In genomic region chr15:76328106-76328696, GRCh38 we compare ENCODE assay signal across 20 cellular contexts. TPM values are rescaled to one million over a fixed set of nuclear protein-coding genes. Genes with fewer than 3 reads are reported as not detected.
A peak's percentile ranks its signal among the peaks of the same experiment; 100 is the strongest.
DNase-seq lines count a peak whose midpoint lies in the region; ATAC-seq, FAIRE-seq and TF ChIP-seq lines count a peak whose summit lies in the region.
"Had no signal": no experiment of that assay in that cellular context is flagged by ENCODE, and none has a peak within 500 bp of the region (broad histone marks: within the 10 kb centered on the region; RNA-seq: fewer than 3 reads in every experiment).

No MANE protein-coding gene starts in this region.

- POLR2A ChIA-PET in A549 (lab: Yijun Ruan, JAX) (no interaction called here), HEK293 (lab: Yijun Ruan, JAX) (interaction anchor here (1.0 to 3.4 kb wide), 3 partner anchors 8 to 22 kb away, joined by 3 to 24 read pairs (median 20); partner anchors contain the start of genes ETFA and ISL2)

- H4K20me1 ChIP-seq in astrocyte (ENCODE audit: insufficient read depth, low read length): no peaks in the 10 kb centered on the region
- H4K20me1 ChIP-seq: BLaER1 treated with 17β-estradiol and CSF1 and Interleukin-3, amounts not matched to agents 10 nM and 100 nM had no signal

- peaks cover 6% of the 10 kb centered on the region for H3K4me1 Mint-ChIP-seq in astrocyte (ENCODE audit: low read depth, unreplicated experiment)
- H3K4me1 Mint-ChIP-seq: CD4-positive, CD25-positive, alpha-beta regulatory T cell had no signal

- no peak for TF ChIP-seq EP300 in A549 (IDR thresholded peaks at IDR 0.05)

- H3K4me1 ChIP-seq in A549 (peaks cover 34% of the 10 kb centered on the region), HEK293 (ENCODE audit: control insufficient read depth, insufficient read depth, low read length) (peaks cover 18% of the 10 kb centered on the region), astrocyte (ENCODE audit: insufficient read depth, low read length) (peaks cover 8% of the 10 kb centered on the region), pancreas (no peaks in the 10 kb centered on the region)

- no peak for TF ChIP-seq POLR2A in A549 (IDR thresholded peaks at IDR 0.05; ENCODE audit: low read length)

- TF ChIP-seq RAD21 in A549 (conservative IDR thresholded peaks at IDR 0.05 in 1 of 2, IDR thresholded peaks at IDR 0.05 in 1 of 2): no peak

- 84% methylated on average over 8 of the region's 8 CpGs for WGBS in A549 (ENCODE audit: missing lambda C conversion rate)
- WGBS in pancreas, 2 donors: 85 to 86% methylated on average over 8 of the region's 8 CpGs

- peak overlapping the region; percentile 27 for H3K4me3 Mint-ChIP-seq in astrocyte (ENCODE audit: unreplicated experiment)
- H3K4me3 Mint-ChIP-seq: H9, HFFc6 had no signal

- H3K36me3 ChIP-seq in HEK293 (ENCODE audit: control insufficient read depth in 2 of 2, insufficient read depth in 1 of 2, low read length in 2 of 2) (no peaks in the 10 kb centered on the region), astrocyte (ENCODE audit: insufficient read depth, low read length) (no peaks in the 10 kb centered on the region), pancreas (no peaks in the 10 kb centered on the region)
- H3K36me3 ChIP-seq: BLaER1 treated with 17β-estradiol and CSF1 and Interleukin-3, amounts not matched to agents 10 nM and 100 nM had no signal

- DNase-seq in A549 (ENCODE audit: low read depth in 1 of 2, low spot score in 1 of 2) (peak in 1 of 2 experiments; percentile 45), NCI-H82 (lab: John Stamatoyannopoulos, UW) (peak; percentile 97), astrocyte (ENCODE audit: low read depth) (no peak), pancreas (no peak), SK-N-DZ (ENCODE audit: low spot score) (no peak), NCI-H748 treated with DMSO at 0.1 percent for 48 hours (lab: John Stamatoyannopoulos, UW) (no peak)
- DNase-seq in stimulated activated CD4-positive, alpha-beta T cell treated with anti-CD3 and anti-CD28 coated beads, Interleukin-2, amount 100 ng/mL, for 48 hours: no peak
- DNase-seq: 8988T; Calu3; CD4-positive, CD25-positive, alpha-beta regulatory T cell; DMS153; DMS79 treated with DMSO at 0.1 percent for 48 hours; GOT3; H9; HFFc6 had no signal

- H3K27ac ChIP-seq in A549 (peak overlapping the region; percentile 5 to 70; a peak in 3 of 6 replicates), HEK293 (ENCODE audit: extremely low read depth, low read depth, low read length) (peak overlapping the region; percentile 52; the same call in 1 of the 2 replicates), astrocyte (ENCODE audit: low read depth, low read length) (no peak overlapping the region), pancreas (no peak overlapping the region)
- H3K27ac ChIP-seq: BLaER1 treated with 17β-estradiol and CSF1 and Interleukin-3, amounts not matched to agents 10 nM and 100 nM; HL-60 had no signal

- H3K4me2 ChIP-seq in A549 (peak overlapping the region; percentile 6; the same call in 2 of the 3 replicates), astrocyte (ENCODE audit: low read length) (no peak overlapping the region)
- H3K4me2 ChIP-seq: BLaER1 treated with 17β-estradiol and CSF1 and Interleukin-3, amounts not matched to agents 10 nM and 100 nM had no signal

- H3K36me3 Mint-ChIP-seq in astrocyte (ENCODE audit: low read depth, unreplicated experiment): no peaks in the 10 kb centered on the region
- H3K36me3 Mint-ChIP-seq: CD4-positive, CD25-positive, alpha-beta regulatory T cell had no signal

- peaks cover 53% of the 10 kb centered on the region for H3K27me3 ChIP-seq in astrocyte (ENCODE audit: insufficient read depth, low read length)
- no peaks in the 10 kb centered on the region for H3K27me3 ChIP-seq in pancreas
- H3K27me3 ChIP-seq: BLaER1 treated with 17β-estradiol and CSF1 and Interleukin-3, amounts not matched to agents 10 nM and 100 nM had no signal

- intact Hi-C loops in pancreas (cut with DNase I): loop anchor here in 1 of 3 donors (5.0 kb wide), 1 partner anchor 136 kb away; no protein-coding TSS in a partner anchor

- H3K27me3 Mint-ChIP-seq in astrocyte (ENCODE audit: low read depth, unreplicated experiment): peaks cover 29% of the 10 kb centered on the region

- H3K9me3 ChIP-seq in A549 (no peaks in the 10 kb centered on the region), HEK293 (ENCODE audit: control insufficient read depth, insufficient read depth, low read depth, low read length) (no peaks in the 10 kb centered on the region), astrocyte (ENCODE audit: insufficient read depth, low read depth, low read length) (no peaks in the 10 kb centered on the region), pancreas (no peaks in the 10 kb centered on the region)
- H3K9me3 ChIP-seq: BLaER1 treated with 17β-estradiol and CSF1 and Interleukin-3, amounts not matched to agents 10 nM and 100 nM had no signal

- ATAC-seq in A549 (no peak), pancreas (no peak)

- CTCF ChIA-PET in A549 (lab: Yijun Ruan, JAX): interaction anchor here (0.8 to 5.0 kb wide), 13 partner anchors 9 to 177 kb away, joined by 3 to 44 read pairs (median 4); partner anchors contain the start of gene ETFA
- CTCF ChIA-PET in HEK293 (lab: Yijun Ruan, JAX): interaction anchor here (0.7 to 2.1 kb wide), 5 partner anchors 15 to 229 kb away, joined by 3 to 9 read pairs (median 3); no protein-coding TSS in a partner anchor

- H2AFZ ChIP-seq in astrocyte (ENCODE audit: low read depth, low read length): no peak overlapping the region

- no peaks in the 10 kb centered on the region for H3K79me2 ChIP-seq in astrocyte (ENCODE audit: insufficient read depth, low read length)

- no peak for FAIRE-seq in A549 (lab: Jason Lieb, UNC)
- FAIRE-seq in astrocyte (lab: Jason Lieb, UNC): no peak
- FAIRE-seq in pancreas (lab: Jason Lieb, UNC): no peak
- FAIRE-seq: G401.6, GM12891 had no signal

- no peak for TF ChIP-seq CTCF in A549 (IDR thresholded peaks at IDR 0.05)
- no peak for TF ChIP-seq CTCF in HEK293 (tag by site-specific recombination; IDR thresholded peaks at IDR 0.05)
- TF ChIP-seq CTCF in astrocyte (IDR thresholded peaks at IDR 0.05; ENCODE audit: insufficient read depth, low read depth, low read length): no peak
- no peak for TF ChIP-seq CTCF in pancreas (IDR thresholded peaks at IDR 0.05)

- H3K9ac ChIP-seq in astrocyte (ENCODE audit: low read length): no peak overlapping the region
- H3K9ac ChIP-seq: BLaER1 treated with 17β-estradiol and CSF1 and Interleukin-3, amounts not matched to agents 10 nM and 100 nM had no signal

- no peaks in the 10 kb centered on the region for H3K9me3 Mint-ChIP-seq in astrocyte (ENCODE audit: unreplicated experiment)
- H3K9me3 Mint-ChIP-seq: H9, HFFc6 had no signal

- H3K27ac Mint-ChIP-seq in astrocyte (ENCODE audit: unreplicated experiment): peak overlapping the region; percentile 80
- H3K27ac Mint-ChIP-seq: CD4-positive, CD25-positive, alpha-beta regulatory T cell; H9; HFFc6 had no signal

- no peak overlapping the region for H3K4me3 ChIP-seq in A549
- H3K4me3 ChIP-seq in HEK293 (ENCODE audit: low read depth, low read length): no peak overlapping the region
- H3K4me3 ChIP-seq in astrocyte (ENCODE audit: insufficient read depth, low read depth, low read length): no peak overlapping the region
- no peak overlapping the region for H3K4me3 ChIP-seq in pancreas
- H3K4me3 ChIP-seq: BLaER1 treated with 17β-estradiol and CSF1 and Interleukin-3, amounts not matched to agents 10 nM and 100 nM had no signal

TF ChIP-seq in A549, 52 proteins besides CTCF, POLR2A, EP300 and RAD21 (continues in another document):
- TF ChIP-seq KDM1A (IDR thresholded peaks at IDR 0.05; ENCODE audit: low read depth) (no peak), FOXS1 (CRISPR knock-in tag; IDR thresholded peaks at IDR 0.05) (no peak), HOXB13 (CRISPR knock-in tag; IDR thresholded peaks at IDR 0.05; ENCODE audit: low read depth) (no peak), MAFK (IDR thresholded peaks at IDR 0.05; ENCODE audit: partially characterized antibody) (peak; percentile 32), NR3C1 (IDR thresholded peaks at IDR 0.05) (no peak), MYC (IDR thresholded peaks at IDR 0.05; ENCODE audit: borderline replicate concordance, low read length) (no peak), NFE2L2 (conservative IDR thresholded peaks at IDR 0.05; ENCODE audit: low read length) (peak; percentile 59; the same call in 1 of the 2 replicates), POLR2AphosphoS2 (conservative IDR thresholded peaks at IDR 0.05; ENCODE audit: low read length) (no peak)

TF ChIP-seq in HEK293, 187 proteins besides CTCF, POLR2A, EP300 and RAD21:
- TF ChIP-seq ZNF335 (tag by site-specific recombination; conservative IDR thresholded peaks at IDR 0.05) (peak; percentile 49), ZNF10 (tag by site-specific recombination; IDR thresholded peaks at IDR 0.05) (no peak)

RNA-seq across cellular contexts. Expression of gene ISL2, which starts 8.4 kb away (rescaled TPM):
- 2.6 TPM in 2 replicates for polyA plus RNA-seq in A549 (2011; rRNA removed)
- polyA plus RNA-seq in A549 (2012; cell fraction: cytosol; rRNA removed): 6.5 and 7.1 TPM in 2 replicates
- polyA plus RNA-seq in A549 (2012; cell fraction: nucleus; rRNA removed): 27.0 and 30.9 TPM in 2 replicates
- polyA plus RNA-seq in A549 (2017; fragmentation: RNase III; extraction: RNeasy Plus Mini Kit Qiagen cat#74134 plus additional on column Dnase treatment): 2.6 to 3.8 TPM (median 3.2 TPM) in 3 replicates
- polyA minus RNA-seq in A549 (2011; rRNA and poly(A)+ RNA removed): 2.5 and 3.2 TPM in 2 replicates
- total RNA-seq in astrocyte: 1.3 and 2.1 TPM in 2 replicates
- under 1 TPM in 1 of 6 donors, not detected in 5; 0.41 TPM for total RNA-seq in pancreas
- polyA plus RNA-seq in pancreas: under 1 TPM; 0.11 to 0.16 TPM
- 10.2 and 11.3 TPM in 2 replicates for polyA plus RNA-seq in SK-N-DZ (2014; cell fraction: cytosol; rRNA removed)
- polyA plus RNA-seq in SK-N-DZ (2014; cell fraction: nucleus; rRNA removed): 19.9 and 23.2 TPM in 2 replicates
- polyA plus RNA-seq: CD4-positive, CD25-positive, alpha-beta regulatory T cell had no signal

RNA-seq across cellular contexts. Expression of gene ETFA, which starts 16.9 kb away (rescaled TPM):
- polyA plus RNA-seq in A549 (2011; rRNA removed) (395 and 412 TPM in 2 replicates), A549 (2017; fragmentation: RNase III; extraction: RNeasy Plus Mini Kit Qiagen cat#74134 plus additional on column Dnase treatment) (235 to 243 TPM (median 243 TPM) in 3 replicates), pancreas (10 to 100 TPM; 27.5 to 44.1 TPM)
- polyA plus RNA-seq in A549 (2012; cell fraction: cytosol; rRNA removed): 207 and 218 TPM in 2 replicates
- polyA plus RNA-seq in A549 (2012; cell fraction: nucleus; rRNA removed): 73.2 and 78.9 TPM in 2 replicates
- 159 and 171 TPM in 2 replicates for polyA minus RNA-seq in A549 (2011; rRNA and poly(A)+ RNA removed)
- total RNA-seq in astrocyte (123 and 126 TPM in 2 replicates), pancreas (10 to 100 TPM; 35.6 to 51.2 (median 42.6) TPM)
- 238 and 247 TPM in 2 replicates for polyA plus RNA-seq in SK-N-DZ (2014; cell fraction: cytosol; rRNA removed)
- polyA plus RNA-seq in SK-N-DZ (2014; cell fraction: nucleus; rRNA removed): 176 and 188 TPM in 2 replicates

Comparison
In these comparisons a context has a peak if more than half of its experiments do, and no peak if none do; other contexts are left out.
1. H3K27ac ChIP-seq: peak in A549 (2 of 2) and HEK293 (single experiment); none in astrocyte (single experiment) and pancreas (0 of 4).